8 cellular contexts compared by ENCODE assay signal in the genomic region with DNA sequence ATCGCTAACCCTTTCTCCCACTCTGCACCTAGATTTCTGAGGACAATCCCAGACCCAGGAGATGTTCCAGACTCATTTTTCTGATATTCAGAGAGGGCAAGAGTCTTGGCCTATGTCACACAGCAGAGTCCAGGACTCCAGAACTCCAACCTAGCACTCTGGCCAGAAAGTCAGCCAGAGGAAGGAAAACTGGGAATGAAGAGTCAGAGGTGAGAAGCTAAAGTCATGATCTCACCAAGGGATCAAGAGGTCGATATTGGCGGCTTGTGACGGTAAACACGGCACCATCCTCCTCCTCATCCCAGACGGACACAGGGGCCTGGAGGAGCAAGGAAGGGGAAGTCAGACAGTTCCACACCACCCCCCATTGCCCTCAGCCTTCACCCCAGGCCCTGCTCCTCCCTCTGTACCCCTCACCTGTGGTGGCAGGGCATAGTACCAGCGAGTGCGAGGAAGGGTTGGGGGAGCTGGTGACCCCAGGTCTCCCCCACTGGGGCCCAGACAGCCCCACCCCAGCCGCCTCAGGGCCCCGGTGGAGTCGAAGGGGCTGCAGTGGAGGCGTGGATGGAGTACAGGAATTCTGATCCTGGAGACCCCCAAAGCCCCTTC. TPM values are rescaled to one million over a fixed set of nuclear protein-coding genes. Genes with fewer than 3 reads are reported as not detected.
A peak's percentile ranks its signal among the peaks of the same experiment; 100 is the strongest.
DNase-seq lines count a peak whose midpoint lies in the region; TF ChIP-seq lines count a peak whose summit lies in the region.

No MANE protein-coding gene starts in this region.

- H3K4me2 ChIP-seq in mesenchymal stem cell (ENCODE audit: low read length, poor library complexity, severe bottlenecking), result peak overlapping the region; percentile 93

- peak overlapping the region; percentile 98 to 99 for H3K27ac ChIP-seq in breast epithelium
- H3K27ac ChIP-seq in mesenchymal stem cell (ENCODE audit: low read length, poor library complexity, severe bottlenecking), result no peak overlapping the region

- no peaks in the 10 kb centered on the region for H3K9me3 ChIP-seq in breast epithelium
- H3K9me3 ChIP-seq in mesenchymal stem cell (ENCODE audit: control insufficient read depth, low read length), result no peaks in the 10 kb centered on the region

- no peak overlapping the region for H3K23ac ChIP-seq in mesenchymal stem cell (ENCODE audit: low read length in 2 of 2)

- H3K4me1 Mint-ChIP-seq in activated naive CD4-positive, alpha-beta T cell treated with anti-CD3 and anti-CD28 coated beads, Interleukin-2, amount 10 ng/mL, durations not matched to agents 7 days and 5 days, result peaks cover 47% of the 10 kb centered on the region
- H3K4me1 Mint-ChIP-seq in type B pancreatic cell (ENCODE audit: unreplicated experiment), result peaks cover 12% of the 10 kb centered on the region

- TF ChIP-seq POLR2A in breast epithelium (IDR thresholded peaks at IDR 0.05), result no peak

- H2AFZ ChIP-seq in mesenchymal stem cell (ENCODE audit: low read depth, low read length), result no peak overlapping the region

- peak overlapping the region; percentile 79 to 91 (median 87) for H3K4me3 ChIP-seq in breast epithelium
- H3K4me3 ChIP-seq in mesenchymal stem cell (ENCODE audit: insufficient read depth in 1 of 2, low read depth in 1 of 2, low read length in 2 of 2), result peak overlapping the region in 1 of 2 experiments; percentile 89

- H3K4me1 ChIP-seq in breast epithelium, result peaks cover 0 to 6% of the 10 kb centered on the region in 2 donors
- H3K4me1 ChIP-seq in mesenchymal stem cell (ENCODE audit: control insufficient read depth, insufficient read depth, low read depth, low read length), result peaks cover 18% of the 10 kb centered on the region

- 42% methylated on average over 2 of the region's 12 CpGs for WGBS in mesenchymal stem cell

- H2BK5ac ChIP-seq in mesenchymal stem cell (ENCODE audit: low read depth, low read length, poor library complexity, severe bottlenecking), result no peak overlapping the region

- H3K36me3 Mint-ChIP-seq in activated naive CD4-positive, alpha-beta T cell treated with anti-CD3 and anti-CD28 coated beads, Interleukin-2, amount 10 ng/mL, durations not matched to agents 7 days and 5 days, result peaks cover 56% of the 10 kb centered on the region
- H3K36me3 Mint-ChIP-seq in type B pancreatic cell, result peaks cover 8% of the 10 kb centered on the region

- no peak overlapping the region for H3K14ac ChIP-seq in mesenchymal stem cell (ENCODE audit: low read length in 2 of 2)

- peaks cover 36% of the 10 kb centered on the region for H3K79me1 ChIP-seq in mesenchymal stem cell (replicated peaks; ENCODE audit: low read length, poor library complexity, severe bottlenecking)

- H2AK5ac ChIP-seq in mesenchymal stem cell (ENCODE audit: low read length, severe bottlenecking), result no peak overlapping the region

- H4K8ac ChIP-seq in mesenchymal stem cell (ENCODE audit: low read length), result peak overlapping the region; percentile 19

- peak overlapping the region; percentile 52 for H3K27ac Mint-ChIP-seq in activated naive CD4-positive, alpha-beta T cell treated with anti-CD3 and anti-CD28 coated beads, Interleukin-2, amount 10 ng/mL, durations not matched to agents 7 days and 5 days
- H3K27ac Mint-ChIP-seq in type B pancreatic cell, result peak overlapping the region; percentile 99

- peak overlapping the region; percentile 55 for H4K91ac ChIP-seq in mesenchymal stem cell (ENCODE audit: low read length)

- peak overlapping the region; percentile 89 for H3K4me3 Mint-ChIP-seq in activated naive CD4-positive, alpha-beta T cell treated with anti-CD3 and anti-CD28 coated beads, Interleukin-2, amount 10 ng/mL, durations not matched to agents 7 days and 5 days
- H3K4me3 Mint-ChIP-seq in type B pancreatic cell, result peak overlapping the region; percentile 99

- peak overlapping the region in 1 of 2 experiments; percentile 20 for H2BK12ac ChIP-seq in mesenchymal stem cell (ENCODE audit: low read length in 2 of 2)

- H3K36me3 ChIP-seq in breast epithelium (no peaks in the 10 kb centered on the region), mesenchymal stem cell (ENCODE audit: control insufficient read depth in 1 of 2, insufficient read depth in 2 of 2, low read depth in 1 of 2, low read length in 2 of 2) (peaks cover 37 to 55% of the 10 kb centered on the region in 2 experiments)

- no peak for TF ChIP-seq CTCF in breast epithelium (IDR thresholded peaks at IDR 0.05)
- no peak for TF ChIP-seq CTCF in type B pancreatic cell (conservative IDR thresholded peaks at IDR 0.05)

- no peaks in the 10 kb centered on the region for H3K9me3 Mint-ChIP-seq in activated naive CD4-positive, alpha-beta T cell treated with anti-CD3 and anti-CD28 coated beads, Interleukin-2, amount 10 ng/mL, durations not matched to agents 7 days and 5 days
- H3K9me3 Mint-ChIP-seq in type B pancreatic cell, result no peaks in the 10 kb centered on the region

- peak overlapping the region; percentile 60 for H2BK15ac ChIP-seq in mesenchymal stem cell (ENCODE audit: low read depth, poor library complexity, severe bottlenecking)

- CTCF ChIA-PET in activated naive CD4-positive, alpha-beta T cell treated with anti-CD3 and anti-CD28 coated beads, Interleukin-2, amount 10 ng/mL, durations not matched to agents 7 days and 5 days (lab: Charles Lee), result no interaction called here

- peak overlapping the region; percentile 99 for H3K9ac ChIP-seq in mesenchymal stem cell (ENCODE audit: low read length)

- no peak for DNase-seq in activated naive CD4-positive, alpha-beta T cell treated with anti-CD3 and anti-CD28 coated beads, Interleukin-2, amount 10 ng/mL, durations not matched to agents 7 days and 5 days
- no peak for DNase-seq in activated naive CD4-positive, alpha-beta T cell (lab: John Stamatoyannopoulos, UW)
- no peak for DNase-seq in breast epithelium (ENCODE audit: low spot score in 2 of 2)
- DNase-seq in mesenchymal stem cell, result no peak
- no peak for DNase-seq in type B pancreatic cell (ENCODE audit: extremely low spot score, unreplicated experiment)
- DNase-seq in mucosa of gallbladder (ENCODE audit: low spot score), result no peak
- no peak for DNase-seq in activated CD4-positive, CD25-positive, alpha-beta regulatory T cell (lab: John Stamatoyannopoulos, UW)
- DNase-seq in hippocampal formation (lab: John Stamatoyannopoulos, UW), result no peak

- intact Hi-C loops in breast epithelium (cut with DNase I; ENCODE audit: low total_unique reads), result no loop called here

- H3K27me3 ChIP-seq in breast epithelium, result no peaks in the 10 kb centered on the region
- H3K27me3 ChIP-seq in mesenchymal stem cell (ENCODE audit: control insufficient read depth in 1 of 2, insufficient read depth in 1 of 2, low read length in 2 of 2), result no peaks in the 10 kb centered on the region

- H3K18ac ChIP-seq in mesenchymal stem cell (ENCODE audit: low read depth in 1 of 2, low read length in 2 of 2), result peak overlapping the region in 1 of 2 experiments; percentile 15

- H3K4ac ChIP-seq in mesenchymal stem cell (ENCODE audit: low read depth in 1 of 2, low read length in 2 of 2), result peak overlapping the region; percentile 14 to 83

- H3K27me3 Mint-ChIP-seq in activated naive CD4-positive, alpha-beta T cell treated with anti-CD3 and anti-CD28 coated beads, Interleukin-2, amount 10 ng/mL, durations not matched to agents 7 days and 5 days, result peaks cover 11% of the 10 kb centered on the region
- peaks cover 3% of the 10 kb centered on the region for H3K27me3 Mint-ChIP-seq in type B pancreatic cell

- H2BK120ac ChIP-seq in mesenchymal stem cell (ENCODE audit: low read depth, low read length), result no peak overlapping the region

RNA-seq across cellular contexts. Expression of gene RGL2, which starts 1.8 kb away (rescaled TPM):
- total RNA-seq in breast epithelium (100 to 1,000 TPM in 2 of 3 donors, 10 to 100 TPM in 1; 38.9 to 151 (median 103) TPM), type B pancreatic cell (ENCODE audit: low replicate concordance) (128 and 176 TPM in 2 replicates), mucosa of gallbladder (158 TPM)
- 36.7 TPM for polyA plus RNA-seq in mesenchymal stem cell (2013, experiment 1 of 2)
- polyA plus RNA-seq in mesenchymal stem cell (2013, experiment 2 of 2), result 36.6 TPM

RNA-seq across cellular contexts. Expression of gene PFDN6, which starts 7.5 kb away (rescaled TPM):
- 10 to 100 TPM; 23.3 to 28.6 (median 26.9) TPM for total RNA-seq in breast epithelium
- 52.4 TPM for polyA plus RNA-seq in mesenchymal stem cell (2013, experiment 1 of 2)
- 52.8 TPM for polyA plus RNA-seq in mesenchymal stem cell (2013, experiment 2 of 2)
- total RNA-seq in type B pancreatic cell (ENCODE audit: low replicate concordance), result 52.9 and 54.5 TPM in 2 replicates
- total RNA-seq in mucosa of gallbladder, result 38.6 TPM

RNA-seq across cellular contexts. Expression of gene WDR46, which starts 7.9 kb away (rescaled TPM):
- 10 to 100 TPM; 48.2 to 75.1 (median 58.8) TPM for total RNA-seq in breast epithelium
- polyA plus RNA-seq in mesenchymal stem cell (2013, experiment 1 of 2), result 66.3 TPM
- polyA plus RNA-seq in mesenchymal stem cell (2013, experiment 2 of 2), result 59.2 TPM
- 53.1 and 67.4 TPM in 2 replicates for total RNA-seq in type B pancreatic cell (ENCODE audit: low replicate concordance)
- 37.7 TPM for total RNA-seq in mucosa of gallbladder

RNA-seq across cellular contexts. Expression of gene TAPBP, which starts 17.0 kb away (rescaled TPM):
- total RNA-seq in breast epithelium (10 to 100 TPM; 38.6 to 67.8 (median 43.6) TPM), type B pancreatic cell (ENCODE audit: low replicate concordance) (71.4 and 93.5 TPM in 2 replicates), mucosa of gallbladder (200 TPM)
- 180 TPM for polyA plus RNA-seq in mesenchymal stem cell (2013, experiment 1 of 2)
- polyA plus RNA-seq in mesenchymal stem cell (2013, experiment 2 of 2), result 172 TPM

RNA-seq across cellular contexts. Expression of gene B3GALT4, which starts 20.0 kb away (rescaled TPM):
- total RNA-seq in breast epithelium (10 to 100 TPM in 2 of 3 donors, 1 to 10 TPM in 1; 8.2 to 15.0 (median 11.1) TPM), type B pancreatic cell (ENCODE audit: low replicate concordance) (10.1 and 22.2 TPM in 2 replicates), mucosa of gallbladder (25.4 TPM)
- 2.8 TPM for polyA plus RNA-seq in mesenchymal stem cell (2013, experiment 1 of 2)
- 3.1 TPM for polyA plus RNA-seq in mesenchymal stem cell (2013, experiment 2 of 2)
